1 cellular context compared by ENCODE assay signal in genomic region chr4:47561331-47561730, GRCh38.
TF ChIP-seq lines count a peak whose summit lies in the region.

No MANE protein-coding gene starts in this region.

TF ChIP-seq in liver, 16 proteins besides CTCF, POLR2A, EP300 and RAD21 (continued from another document):
- TF ChIP-seq REST (IDR thresholded peaks at IDR 0.05) = no peak
